ENCODE assay signal across 16 cellular contexts in genomic region chr2:9018109-9018508, GRCh38. TPM values are rescaled to one million over a fixed set of nuclear protein-coding genes. Genes with fewer than 3 reads are reported as not detected.
A peak's percentile ranks its signal among the peaks of the same experiment; 100 is the strongest.
DNase-seq lines count a peak whose midpoint lies in the region; ATAC-seq and TF ChIP-seq lines count a peak whose summit lies in the region.
"Had no signal": no experiment of that assay in that cellular context is flagged by ENCODE, and none has a peak within 500 bp of the region (broad histone marks: within the 10 kb centered on the region; RNA-seq: fewer than 3 reads in every experiment).

No MANE protein-coding gene starts in this region.

- POLR2A ChIA-PET in Panc1 (lab: Charles Lee) = no interaction called here

- no peaks in the 10 kb centered on the region for H3K36me3 ChIP-seq in GM23338 (ENCODE audit: insufficient read depth)
- no peaks in the 10 kb centered on the region for H3K36me3 ChIP-seq in Panc1 (ENCODE audit: control insufficient read depth, insufficient read depth, low read length)
- no peaks in the 10 kb centered on the region for H3K36me3 ChIP-seq in skeletal muscle satellite cell (ENCODE audit: insufficient read depth, low read length)
- no peaks in the 10 kb centered on the region for H3K36me3 ChIP-seq in adrenal gland (replicated peaks in 1 of 2)

- no peaks in the 10 kb centered on the region for H3K27me3 Mint-ChIP-seq in GM23338 (ENCODE audit: insufficient read depth, low read depth, poor library complexity)

- H4K20me1 ChIP-seq in GM23338 (replicated peaks; ENCODE audit: insufficient read depth) = no peaks in the 10 kb centered on the region

- no peak for TF ChIP-seq POLR2A in adrenal gland (IDR thresholded peaks at IDR 0.05)

- no peaks in the 10 kb centered on the region for H3K4me1 Mint-ChIP-seq in GM23338
- H3K4me1 Mint-ChIP-seq: IgD-negative memory B cell had no signal

- WGBS in adrenal gland, 4 donors = 62 to 71% (median 65%) methylated on average over 3 of the region's 3 CpGs

- no peaks in the 10 kb centered on the region for H3K9me3 ChIP-seq in Panc1 (ENCODE audit: control insufficient read depth, insufficient read depth, low read depth, low read length)
- H3K9me3 ChIP-seq in skeletal muscle satellite cell (replicated peaks; ENCODE audit: low read length) = peaks cover 3% of the 10 kb centered on the region
- no peaks in the 10 kb centered on the region for H3K9me3 ChIP-seq in adrenal gland (replicated peaks in 1 of 3)

- no TSS peak for BruUV-seq in Panc1 (replicated peaks; lab: Mats Ljungman, UMichigan)

- H3K27me3 ChIP-seq in GM23338 (ENCODE audit: insufficient read depth) (no peaks in the 10 kb centered on the region), Panc1 (ENCODE audit: control insufficient read depth, insufficient read depth, low read length) (no peaks in the 10 kb centered on the region), skeletal muscle satellite cell (ENCODE audit: control insufficient read depth, insufficient read depth, low read length) (no peaks in the 10 kb centered on the region), adrenal gland (no peaks in the 10 kb centered on the region)

- no peak for TF ChIP-seq CTCF in GM23338 (conservative IDR thresholded peaks at IDR 0.05; ENCODE audit: low read depth in 2 of 2)
- TF ChIP-seq CTCF in Panc1 (IDR thresholded peaks at IDR 0.05) = no peak
- no peak for TF ChIP-seq CTCF in fibroblast of villous mesenchyme (IDR thresholded peaks at IDR 0.05; ENCODE audit: insufficient read depth, low read depth, low read length)
- no peak for TF ChIP-seq CTCF in adrenal gland (IDR thresholded peaks at IDR 0.05)

- H3K36me3 Mint-ChIP-seq in GM23338 (ENCODE audit: low read depth) = no peaks in the 10 kb centered on the region
- H3K36me3 Mint-ChIP-seq: IgD-negative memory B cell had no signal

- no peaks in the 10 kb centered on the region for H3K4me1 ChIP-seq in GM23338 (ENCODE audit: insufficient read depth)
- no peaks in the 10 kb centered on the region for H3K4me1 ChIP-seq in Panc1 (ENCODE audit: control insufficient read depth, insufficient read depth, low read length)
- H3K4me1 ChIP-seq in skeletal muscle satellite cell (ENCODE audit: control insufficient read depth, insufficient read depth, low read length) = peaks cover 9% of the 10 kb centered on the region
- no peaks in the 10 kb centered on the region for H3K4me1 ChIP-seq in adrenal gland (replicated peaks in 1 of 2)

- peak overlapping the region; percentile 61 for H3K9ac ChIP-seq in skeletal muscle satellite cell (ENCODE audit: low read depth, low read length)

- in situ Hi-C loops in Panc1 (cut with HindIII; ENCODE audit: low pct_unique_long_range_greater_than_20kb, low sequenced_read_pairs) = no loop called here

- H3K4me3 Mint-ChIP-seq in GM23338 = no peak overlapping the region
- H3K4me3 Mint-ChIP-seq: IgD-negative memory B cell had no signal

- ATAC-seq in GM23338 (no peak), Panc1 (no peak)
- ATAC-seq: PC-3 had no signal

- H3K27ac ChIP-seq in GM23338 (ENCODE audit: low read depth) = no peak overlapping the region
- H3K27ac ChIP-seq in Panc1 (ENCODE audit: low read length) = peak overlapping the region; percentile 49; the same call in 1 of the 2 replicates
- H3K27ac ChIP-seq in adrenal gland = no peak overlapping the region
- H3K27ac ChIP-seq: C4-2B had no signal

- no peaks in the 10 kb centered on the region for H3K9me3 Mint-ChIP-seq in GM23338
- H3K9me3 Mint-ChIP-seq: IgD-negative memory B cell had no signal

- H3F3A ChIP-seq in GM23338 (replicated peaks; ENCODE audit: low read depth) = no peaks in the 10 kb centered on the region

- DNase-seq in GM23338 (ENCODE audit: low spot score) (no peak), Panc1 (ENCODE audit: low read depth, low spot score) (no peak), fibroblast of villous mesenchyme (ENCODE audit: low read depth) (no peak), adrenal gland (no peak)
- DNase-seq in activated CD4-positive, alpha-beta T cell treated with anti-CD3 and anti-CD28 coated beads for 4 hours = no peak
- no peak for DNase-seq in activated effector memory CD4-positive, alpha-beta T cell treated with anti-CD3 and anti-CD28 coated beads, Interleukin-2, amount 50 U/mL, for 16 hours
- DNase-seq: ACHN, MV-4-11, NCI-H187, NCI-H2107, NCI-H510A, NCI-H774, PC-3 had no signal

- CTCF ChIA-PET in Panc1 (lab: Charles Lee) = no interaction called here

- peak overlapping the region; percentile 57 for H2AFZ ChIP-seq in GM23338

- no peaks in the 10 kb centered on the region for H3K79me2 ChIP-seq in GM23338 (replicated peaks; ENCODE audit: insufficient read depth)

- H3K27ac Mint-ChIP-seq in GM23338 = no peak overlapping the region
- H3K27ac Mint-ChIP-seq: IgD-negative memory B cell had no signal

- intact Hi-C loops in Panc1 (cut with micrococcal nuclease; ENCODE audit: unreplicated experiment) = no loop called here
- intact Hi-C loops in adrenal gland (cut with DNase I) = no loop called here

- no peaks in the 10 kb centered on the region for H3K9me2 ChIP-seq in GM23338 (ENCODE audit: insufficient read depth)

- H3K4me3 ChIP-seq in GM23338 (no peak overlapping the region), Panc1 (ENCODE audit: low read depth in 2 of 2, low read length in 2 of 2) (peak overlapping the region in 1 of 2 experiments; percentile 44; a peak in 2 of 4 replicates), fibroblast of villous mesenchyme (ENCODE audit: low read depth, low read length) (peak overlapping the region; percentile 27), skeletal muscle satellite cell (ENCODE audit: low read length) (peak overlapping the region; percentile 64), adrenal gland (no peak overlapping the region)

- no peak overlapping the region for H3K4me2 ChIP-seq in GM23338
- H3K4me2 ChIP-seq in skeletal muscle satellite cell (ENCODE audit: low read length) = peak overlapping the region; percentile 78

TF ChIP-seq in GM23338, 12 proteins besides CTCF, POLR2A, EP300 and RAD21:
- TF ChIP-seq STAT1 (IDR thresholded peaks at IDR 0.05; ENCODE audit: unreplicated experiment) (no peak), NANOG (IDR thresholded peaks at IDR 0.05; ENCODE audit: borderline replicate concordance) (no peak), ZNF331 (CRISPR knock-in tag; IDR thresholded peaks at IDR 0.05; ENCODE audit: low read depth) (no peak), ETS1 (IDR thresholded peaks at IDR 0.05) (no peak)
- TF ChIP-seq, protein P1, sequence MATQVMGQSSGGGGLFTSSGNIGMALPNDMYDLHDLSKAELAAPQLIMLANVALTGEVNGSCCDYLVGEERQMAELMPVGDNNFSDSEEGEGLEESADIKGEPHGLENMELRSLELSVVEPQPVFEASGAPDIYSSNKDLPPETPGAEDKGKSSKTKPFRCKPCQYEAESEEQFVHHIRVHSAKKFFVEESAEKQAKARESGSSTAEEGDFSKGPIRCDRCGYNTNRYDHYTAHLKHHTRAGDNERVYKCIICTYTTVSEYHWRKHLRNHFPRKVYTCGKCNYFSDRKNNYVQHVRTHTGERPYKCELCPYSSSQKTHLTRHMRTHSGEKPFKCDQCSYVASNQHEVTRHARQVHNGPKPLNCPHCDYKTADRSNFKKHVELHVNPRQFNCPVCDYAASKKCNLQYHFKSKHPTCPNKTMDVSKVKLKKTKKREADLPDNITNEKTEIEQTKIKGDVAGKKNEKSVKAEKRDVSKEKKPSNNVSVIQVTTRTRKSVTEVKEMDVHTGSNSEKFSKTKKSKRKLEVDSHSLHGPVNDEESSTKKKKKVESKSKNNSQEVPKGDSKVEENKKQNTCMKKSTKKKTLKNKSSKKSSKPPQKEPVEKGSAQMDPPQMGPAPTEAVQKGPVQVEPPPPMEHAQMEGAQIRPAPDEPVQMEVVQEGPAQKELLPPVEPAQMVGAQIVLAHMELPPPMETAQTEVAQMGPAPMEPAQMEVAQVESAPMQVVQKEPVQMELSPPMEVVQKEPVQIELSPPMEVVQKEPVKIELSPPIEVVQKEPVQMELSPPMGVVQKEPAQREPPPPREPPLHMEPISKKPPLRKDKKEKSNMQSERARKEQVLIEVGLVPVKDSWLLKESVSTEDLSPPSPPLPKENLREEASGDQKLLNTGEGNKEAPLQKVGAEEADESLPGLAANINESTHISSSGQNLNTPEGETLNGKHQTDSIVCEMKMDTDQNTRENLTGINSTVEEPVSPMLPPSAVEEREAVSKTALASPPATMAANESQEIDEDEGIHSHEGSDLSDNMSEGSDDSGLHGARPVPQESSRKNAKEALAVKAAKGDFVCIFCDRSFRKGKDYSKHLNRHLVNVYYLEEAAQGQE (IDR thresholded peaks at IDR 0.05; ENCODE audit: unreplicated experiment) = no peak

RNA-seq across cellular contexts. Expression of gene MBOAT2, which starts 14.6 kb away (rescaled TPM):
- 22.7 and 24.7 TPM in 2 replicates for total RNA-seq in GM23338 (2014; rRNA removed; shearing (Covaris generic))
- polyA plus RNA-seq in GM23338 (2016; fragmentation: Nextera tagmentation; extraction: Ambion mirVana) = 8.2 and 15.9 TPM in 2 replicates
- 34.8 TPM for total RNA-seq in Panc1 (2021; ENCODE audit: unreplicated experiment)
- 21.2 TPM for polyA plus RNA-seq in Panc1 (2012; ENCODE audit: insufficient read length)
- 33.5 and 72.5 TPM in 2 replicates for total RNA-seq in fibroblast of villous mesenchyme
- 15.9 and 17.5 TPM in 2 replicates for total RNA-seq in skeletal muscle satellite cell (2012; rRNA removed)
- 1 to 10 TPM in 6 of 8 donors, under 1 TPM in 2; 0.24 to 3.8 (median 2.1) TPM for total RNA-seq in adrenal gland
- polyA plus RNA-seq in adrenal gland = 1 to 10 TPM; 1.9 to 3.7 (median 3.4) TPM
- polyA plus RNA-seq: IgD-negative memory B cell had no signal

Comparison
In these comparisons a context has a peak if more than half of its experiments do, and no peak if none do; other contexts are left out.
1. H3K4me3 ChIP-seq: peak in fibroblast of villous mesenchyme (single experiment) and skeletal muscle satellite cell (single experiment); none in GM23338 (single experiment) and adrenal gland (0 of 4).